10 cellular contexts compared by ENCODE assay signal in the genomic region with DNA sequence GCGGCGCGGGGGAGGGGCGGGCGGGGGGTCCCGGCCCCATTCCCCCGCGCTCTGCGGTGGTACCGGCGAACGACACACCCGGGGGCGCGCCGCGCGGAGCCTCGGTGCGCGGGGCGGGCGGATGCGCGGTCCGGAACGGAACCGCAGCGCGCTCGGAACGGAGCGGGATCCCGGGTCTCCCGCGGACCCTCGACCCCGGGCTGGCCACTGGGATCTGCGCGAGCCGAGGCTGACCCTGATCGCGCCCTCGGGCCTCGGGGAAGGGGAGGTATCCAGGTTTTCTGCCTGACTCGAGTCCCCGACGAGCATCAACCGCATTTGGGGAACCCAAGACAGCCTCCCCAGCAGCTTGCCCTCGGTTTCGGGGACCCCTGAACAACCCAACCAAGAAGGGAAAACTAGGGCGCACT. TPM values are rescaled to one million over a fixed set of nuclear protein-coding genes. Genes with fewer than 3 reads are reported as not detected.
DNase-seq lines count a peak whose midpoint lies in the region; ATAC-seq and TF ChIP-seq lines count a peak whose summit lies in the region.
"Had no signal": no experiment of that assay in that cellular context is flagged by ENCODE, and none has a peak within 500 bp of the region (broad histone marks: within the 10 kb centered on the region; RNA-seq: fewer than 3 reads in every experiment).

No MANE protein-coding gene starts in this region.

- no peak overlapping the region for H3K27ac ChIP-seq in cardiac muscle cell

- ATAC-seq in T-cell (replicated peaks in 1 of 4) (peak in 3 of 4 experiments; percentile 11 to 46 (median 30)), HG02840 (IDR thresholded peaks at IDR 0.05; ENCODE audit: low FRiP score, unreplicated experiment) (no peak), GM18520 (IDR thresholded peaks at IDR 0.05; ENCODE audit: unreplicated experiment) (no peak), HG03139 (IDR thresholded peaks at IDR 0.05; ENCODE audit: unreplicated experiment) (no peak)

- TF ChIP-seq CTCF in BJ (IDR thresholded peaks at IDR 0.05; ENCODE audit: insufficient read depth, low read depth, low read length) (no peak), cardiac muscle cell (IDR thresholded peaks at IDR 0.05; ENCODE audit: low read depth, low read length) (no peak), osteocyte (IDR thresholded peaks at IDR 0.05) (no peak)

- H3K9me3 Mint-ChIP-seq in T-cell (no peaks in the 10 kb centered on the region), osteocyte (ENCODE audit: unreplicated experiment) (no peaks in the 10 kb centered on the region)
- H3K9me3 Mint-ChIP-seq: IgD-negative memory B cell had no signal

- peak overlapping the region; percentile 17 to 57 (median 52) for H3K4me3 Mint-ChIP-seq in T-cell
- H3K4me3 Mint-ChIP-seq in osteocyte (ENCODE audit: unreplicated experiment) = peak overlapping the region; percentile 27

- no peaks in the 10 kb centered on the region for H3K36me3 ChIP-seq in BJ (ENCODE audit: control insufficient read depth, insufficient read depth, low read length)
- H3K36me3 ChIP-seq in cardiac muscle cell = no peaks in the 10 kb centered on the region

- DNase-seq in BJ (ENCODE audit: low read depth) = no peak
- DNase-seq in T-cell = peak in 1 of 34 experiments; percentile 2
- DNase-seq in cardiac muscle cell (ENCODE audit: low read depth in 1 of 2, low spot score in 1 of 2) = peak in 1 of 2 donors; percentile 32
- no peak for DNase-seq in osteocyte (ENCODE audit: extremely low spot score, unreplicated experiment)
- no peak for DNase-seq in SKM-1 (lab: John Stamatoyannopoulos, UW; ENCODE audit: unreplicated experiment)

- peaks cover 55% of the 10 kb centered on the region for H3K27me3 ChIP-seq in BJ (ENCODE audit: control insufficient read depth, insufficient read depth, low read length)
- peaks cover 91% of the 10 kb centered on the region for H3K27me3 ChIP-seq in cardiac muscle cell

- no peaks in the 10 kb centered on the region for H3K9me3 ChIP-seq in cardiac muscle cell (ENCODE audit: low read depth)

- CTCF ChIA-PET in BJ (lab: Yijun Ruan, JAX) (interaction anchor here (1.0 kb wide), 1 partner anchor 28 kb away, joined by 3 read pairs; no protein-coding TSS in a partner anchor), T-cell (lab: Charles Lee) (no interaction called here)

- no peaks in the 10 kb centered on the region for H3K4me1 ChIP-seq in cardiac muscle cell (ENCODE audit: low read depth)

- no peak overlapping the region for H3K27ac Mint-ChIP-seq in T-cell
- no peak overlapping the region for H3K27ac Mint-ChIP-seq in osteocyte (ENCODE audit: unreplicated experiment)
- H3K27ac Mint-ChIP-seq: IgD-negative memory B cell had no signal

- peak overlapping the region; percentile 26 for H3K4me3 ChIP-seq in BJ (ENCODE audit: low read depth, low read length)
- peak overlapping the region; percentile 78 for H3K4me3 ChIP-seq in cardiac muscle cell

- POLR2A ChIA-PET in BJ (lab: Charles Lee) = no interaction called here
- POLR2A ChIA-PET in T-cell (lab: Charles Lee) = no interaction called here

- H3K27me3 Mint-ChIP-seq in T-cell (peaks cover 64 to 76% of the 10 kb centered on the region in 2 donors), osteocyte (ENCODE audit: unreplicated experiment) (peaks cover 66% of the 10 kb centered on the region)

- H3K36me3 Mint-ChIP-seq in T-cell (no peaks in the 10 kb centered on the region), osteocyte (ENCODE audit: unreplicated experiment) (no peaks in the 10 kb centered on the region)
- H3K36me3 Mint-ChIP-seq: IgD-negative memory B cell had no signal

- H3K4me1 Mint-ChIP-seq in T-cell (peaks cover 0 to 13% (median 7%) of the 10 kb centered on the region in 3 donors), osteocyte (ENCODE audit: unreplicated experiment) (peaks cover 4% of the 10 kb centered on the region)

RNA-seq across cellular contexts. Expression of gene BEAN1, which starts 0.4 kb away (rescaled TPM):
- polyA plus RNA-seq in BJ (2011; rRNA removed) = not detected in 2 replicates
- polyA minus RNA-seq in BJ (2011; rRNA and poly(A)+ RNA removed) = not detected in 2 replicates
- total RNA-seq in T-cell = not detected
- total RNA-seq in cardiac muscle cell = 1.2 and 2.4 TPM in 2 replicates
- 2.9 and 3.0 TPM in 2 replicates for polyA plus RNA-seq in cardiac muscle cell
- total RNA-seq in osteocyte = 0.39 and 0.97 TPM in 2 replicates
- total RNA-seq: Daoy had no signal
- polyA plus RNA-seq: IgD-negative memory B cell had no signal

Comparison
In these comparisons a context has a peak if more than half of its experiments do, and no peak if none do; other contexts are left out.
1. ATAC-seq: peak in T-cell (3 of 4); none in HG02840 (single experiment), GM18520 (single experiment) and HG03139 (single experiment).